32 cellular contexts compared by ENCODE assay signal in genomic region chr12:38099686-38100085, GRCh38.
"Had no signal": no experiment of that assay in that cellular context is flagged by ENCODE, and none has a peak within 500 bp of the region (broad histone marks: within the 10 kb centered on the region; RNA-seq: fewer than 3 reads in every experiment).

No MANE protein-coding gene starts in this region.

- H3K36me3 ChIP-seq: heart left ventricle, left lung, lower lobe of right lung, neutrophil, ovary, right atrium auricular region, right lobe of liver, stomach, thyroid gland, transverse colon, uterus had no signal

- H3K4me1 Mint-ChIP-seq: immature natural killer cell; naive thymus-derived CD4-positive, alpha-beta T cell; nephron; neural crest cell; stimulated activated naive B cell treated with anti-CD40 and anti-IgM and Interleukin-4, amounts not matched to agents 10 μg/mL and 1 μg/mL and 100 μg/mL, for 72 hours had no signal

- H3K27ac Mint-ChIP-seq: immature natural killer cell; naive thymus-derived CD4-positive, alpha-beta T cell; nephron; progenitor cell of endocrine pancreas; stimulated activated naive B cell treated with anti-CD40 and anti-IgM and Interleukin-4, amounts not matched to agents 10 μg/mL and 1 μg/mL and 100 μg/mL, for 72 hours had no signal

- H3K27me3 Mint-ChIP-seq: naive thymus-derived CD4-positive, alpha-beta T cell; progenitor cell of endocrine pancreas; stimulated activated naive B cell treated with anti-CD40 and anti-IgM and Interleukin-4, amounts not matched to agents 10 μg/mL and 1 μg/mL and 100 μg/mL, for 72 hours had no signal

- H3K4me3 ChIP-seq: heart left ventricle, left lung, lower lobe of right lung, mucosa of descending colon, ovary, right atrium auricular region, right lobe of liver, smooth muscle cell, stomach, thyroid gland, transverse colon, uterus had no signal

- H3K27ac ChIP-seq: heart left ventricle, left lung, lower lobe of right lung, neutrophil, ovary, right atrium auricular region, right lobe of liver, stomach, testis, thyroid gland, transverse colon, uterus had no signal

- ATAC-seq: heart left ventricle; left colon; left lung; lower lobe of right lung; mucosa of descending colon; naive thymus-derived CD4-positive, alpha-beta T cell; right lobe of liver; stimulated activated naive B cell treated with anti-CD40 and anti-IgM and Interleukin-4, amounts not matched to agents 10 μg/mL and 1 μg/mL and 100 μg/mL, for 72 hours; stimulated activated naive CD8-positive, alpha-beta T cell treated with anti-CD3 and anti-CD28 coated beads, Interleukin-15, Interleukin-2, amounts not matched to agents 100 U/mL and 50 U/mL, for 24 hours had no signal

- H3K4me2 ChIP-seq: smooth muscle cell had no signal

- H3K4me3 Mint-ChIP-seq: immature natural killer cell; naive thymus-derived CD4-positive, alpha-beta T cell; nephron; neural crest cell; stimulated activated naive B cell treated with anti-CD40 and anti-IgM and Interleukin-4, amounts not matched to agents 10 μg/mL and 1 μg/mL and 100 μg/mL, for 72 hours had no signal

- H3K4me1 ChIP-seq: heart left ventricle, left lung, lower lobe of right lung, right atrium auricular region, right lobe of liver, stomach, testis, thyroid gland, transverse colon, uterus had no signal

- DNase-seq: heart left ventricle; hypothalamus; immature natural killer cell; kidney; left colon; lower lobe of right lung; mammary epithelial cell; mesenchymal stem cell; midbrain; mucosa of descending colon; naive thymus-derived CD4-positive, alpha-beta T cell; occipital lobe; ovary; right lobe of liver; stimulated activated CD4-positive, alpha-beta T cell treated with anti-CD3 and anti-CD28 coated beads, Interleukin-1b, Interleukin-23, amount 100 ng/mL, for 48 hours; stimulated activated CD4-positive, alpha-beta T cell treated with anti-CD3 and anti-CD28 coated beads, Interleukin-2, amount 100 ng/mL, for 48 hours; stimulated activated CD4-positive, alpha-beta T cell treated with anti-CD3 and anti-CD28 coated beads, Interleukin-4, amount 100 ng/mL, for 4 hours; stimulated activated CD8-positive, alpha-beta memory T cell treated with anti-CD3 and anti-CD28 coated beads, Interleukin-4, amount 100 ng/mL, for 48 hours; stimulated activated naive B cell treated with anti-CD40 and anti-IgM and Interleukin-4, amounts not matched to agents 10 μg/mL and 1 μg/mL and 100 μg/mL, for 72 hours; stimulated activated naive CD8-positive, alpha-beta T cell treated with anti-CD3 and anti-CD28 coated beads, Interleukin-15, Interleukin-2, amounts not matched to agents 100 U/mL and 50 U/mL, for 24 hours; stomach; thyroid gland; transverse colon; uterus had no signal

- H3K27me3 ChIP-seq: heart left ventricle, left lung, neutrophil, ovary, right atrium auricular region, right lobe of liver, stomach, testis, thyroid gland, transverse colon, uterus had no signal
